ENCODE assay signal across 2 cellular contexts in the genomic region with DNA sequence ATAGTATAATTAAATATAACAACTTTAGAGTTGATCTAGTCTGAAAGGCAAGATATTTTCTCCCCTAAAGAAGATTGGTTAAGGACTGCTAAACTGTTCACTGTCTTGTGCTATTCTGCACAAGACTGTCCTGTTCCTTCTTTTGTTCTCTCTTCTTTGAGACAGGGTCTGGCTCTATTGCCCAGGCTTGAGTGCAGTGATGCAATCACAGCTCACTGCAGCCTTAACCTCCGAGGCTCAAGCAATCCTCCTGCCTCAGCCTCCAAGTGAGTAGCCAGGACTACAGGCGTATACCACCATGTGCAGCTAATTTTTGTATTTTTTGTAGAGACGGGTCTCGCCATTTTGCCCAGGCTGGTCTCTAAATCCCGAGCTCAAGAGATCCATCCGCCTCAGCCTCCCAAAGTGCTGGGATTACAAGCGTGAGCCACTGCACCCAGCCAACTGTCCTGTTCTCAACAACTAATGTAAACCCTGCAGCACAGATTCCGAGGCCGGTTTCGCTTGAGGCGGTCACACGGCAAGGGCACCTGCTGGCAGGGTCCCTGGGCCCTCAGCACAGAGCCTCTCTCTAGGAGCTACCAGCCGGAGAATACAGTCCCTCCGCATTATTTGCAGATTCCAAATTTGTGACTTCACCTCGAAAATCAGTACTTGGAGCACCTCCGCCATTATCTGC.
TF ChIP-seq lines count a peak whose summit lies in the region.

No MANE protein-coding gene starts in this region.

TF ChIP-seq in liver, 16 proteins besides CTCF, POLR2A, EP300 and RAD21:
- TF ChIP-seq NR2F2 (IDR thresholded peaks at IDR 0.05) (no peak), ATF3 (IDR thresholded peaks at IDR 0.05) (no peak), ZBTB33 (IDR thresholded peaks at IDR 0.05) (no peak), YY1 (IDR thresholded peaks at IDR 0.05) (no peak), FOXA1 (IDR thresholded peaks at IDR 0.05) (no peak), EGR1 (IDR thresholded peaks at IDR 0.05; ENCODE audit: low read depth in 2 of 2) (no peak), FOXA2 (IDR thresholded peaks at IDR 0.05) (no peak), GABPA (IDR thresholded peaks at IDR 0.05 in 1 of 2, conservative IDR thresholded peaks at IDR 0.05 in 1 of 2) (no peak), SP1 (IDR thresholded peaks at IDR 0.05) (no peak), RXRA (IDR thresholded peaks at IDR 0.05) (no peak), JUND (IDR thresholded peaks at IDR 0.05) (no peak), HNF4G (IDR thresholded peaks at IDR 0.05) (no peak), HNF4A (conservative IDR thresholded peaks at IDR 0.05) (no peak), TAF1 (conservative IDR thresholded peaks at IDR 0.05) (no peak)
- TF ChIP-seq, protein P1, sequence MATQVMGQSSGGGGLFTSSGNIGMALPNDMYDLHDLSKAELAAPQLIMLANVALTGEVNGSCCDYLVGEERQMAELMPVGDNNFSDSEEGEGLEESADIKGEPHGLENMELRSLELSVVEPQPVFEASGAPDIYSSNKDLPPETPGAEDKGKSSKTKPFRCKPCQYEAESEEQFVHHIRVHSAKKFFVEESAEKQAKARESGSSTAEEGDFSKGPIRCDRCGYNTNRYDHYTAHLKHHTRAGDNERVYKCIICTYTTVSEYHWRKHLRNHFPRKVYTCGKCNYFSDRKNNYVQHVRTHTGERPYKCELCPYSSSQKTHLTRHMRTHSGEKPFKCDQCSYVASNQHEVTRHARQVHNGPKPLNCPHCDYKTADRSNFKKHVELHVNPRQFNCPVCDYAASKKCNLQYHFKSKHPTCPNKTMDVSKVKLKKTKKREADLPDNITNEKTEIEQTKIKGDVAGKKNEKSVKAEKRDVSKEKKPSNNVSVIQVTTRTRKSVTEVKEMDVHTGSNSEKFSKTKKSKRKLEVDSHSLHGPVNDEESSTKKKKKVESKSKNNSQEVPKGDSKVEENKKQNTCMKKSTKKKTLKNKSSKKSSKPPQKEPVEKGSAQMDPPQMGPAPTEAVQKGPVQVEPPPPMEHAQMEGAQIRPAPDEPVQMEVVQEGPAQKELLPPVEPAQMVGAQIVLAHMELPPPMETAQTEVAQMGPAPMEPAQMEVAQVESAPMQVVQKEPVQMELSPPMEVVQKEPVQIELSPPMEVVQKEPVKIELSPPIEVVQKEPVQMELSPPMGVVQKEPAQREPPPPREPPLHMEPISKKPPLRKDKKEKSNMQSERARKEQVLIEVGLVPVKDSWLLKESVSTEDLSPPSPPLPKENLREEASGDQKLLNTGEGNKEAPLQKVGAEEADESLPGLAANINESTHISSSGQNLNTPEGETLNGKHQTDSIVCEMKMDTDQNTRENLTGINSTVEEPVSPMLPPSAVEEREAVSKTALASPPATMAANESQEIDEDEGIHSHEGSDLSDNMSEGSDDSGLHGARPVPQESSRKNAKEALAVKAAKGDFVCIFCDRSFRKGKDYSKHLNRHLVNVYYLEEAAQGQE (IDR thresholded peaks at IDR 0.05), result no peak
- TF ChIP-seq, protein P2, sequence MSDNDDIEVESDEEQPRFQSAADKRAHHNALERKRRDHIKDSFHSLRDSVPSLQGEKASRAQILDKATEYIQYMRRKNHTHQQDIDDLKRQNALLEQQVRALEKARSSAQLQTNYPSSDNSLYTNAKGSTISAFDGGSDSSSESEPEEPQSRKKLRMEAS (IDR thresholded peaks at IDR 0.05), result no peak

TF ChIP-seq in HepG2, 621 proteins besides CTCF, POLR2A, EP300 and RAD21:
- TF ChIP-seq ZBTB7A (CRISPR knock-in tag; IDR thresholded peaks at IDR 0.05) (no peak), PAXIP1 (CRISPR knock-in tag; conservative IDR thresholded peaks at IDR 0.05) (no peak), MAFG (CRISPR knock-in tag; IDR thresholded peaks at IDR 0.05) (no peak), ZNF354B (CRISPR knock-in tag; IDR thresholded peaks at IDR 0.05) (no peak), ELK4 (CRISPR knock-in tag; IDR thresholded peaks at IDR 0.05; ENCODE audit: borderline replicate concordance) (no peak), ZNF567 (CRISPR knock-in tag; IDR thresholded peaks at IDR 0.05; ENCODE audit: borderline replicate concordance) (no peak), ZNF850 (CRISPR knock-in tag; conservative IDR thresholded peaks at IDR 0.05) (no peak), CBX2 (IDR thresholded peaks at IDR 0.05; ENCODE audit: low read depth, low read length) (no peak), CBX2 (CRISPR knock-in tag; IDR thresholded peaks at IDR 0.05; ENCODE audit: low read depth) (no peak), NFRKB (IDR thresholded peaks at IDR 0.05) (no peak)
- TF ChIP-seq, protein P3, sequence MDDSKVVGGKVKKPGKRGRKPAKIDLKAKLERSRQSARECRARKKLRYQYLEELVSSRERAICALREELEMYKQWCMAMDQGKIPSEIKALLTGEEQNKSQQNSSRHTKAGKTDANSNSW (CRISPR knock-in tag; IDR thresholded peaks at IDR 0.05; ENCODE audit: borderline replicate concordance), result no peak
- TF ChIP-seq, protein P4, sequence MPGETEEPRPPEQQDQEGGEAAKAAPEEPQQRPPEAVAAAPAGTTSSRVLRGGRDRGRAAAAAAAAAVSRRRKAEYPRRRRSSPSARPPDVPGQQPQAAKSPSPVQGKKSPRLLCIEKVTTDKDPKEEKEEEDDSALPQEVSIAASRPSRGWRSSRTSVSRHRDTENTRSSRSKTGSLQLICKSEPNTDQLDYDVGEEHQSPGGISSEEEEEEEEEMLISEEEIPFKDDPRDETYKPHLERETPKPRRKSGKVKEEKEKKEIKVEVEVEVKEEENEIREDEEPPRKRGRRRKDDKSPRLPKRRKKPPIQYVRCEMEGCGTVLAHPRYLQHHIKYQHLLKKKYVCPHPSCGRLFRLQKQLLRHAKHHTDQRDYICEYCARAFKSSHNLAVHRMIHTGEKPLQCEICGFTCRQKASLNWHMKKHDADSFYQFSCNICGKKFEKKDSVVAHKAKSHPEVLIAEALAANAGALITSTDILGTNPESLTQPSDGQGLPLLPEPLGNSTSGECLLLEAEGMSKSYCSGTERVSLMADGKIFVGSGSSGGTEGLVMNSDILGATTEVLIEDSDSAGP (CRISPR knock-in tag; IDR thresholded peaks at IDR 0.05; ENCODE audit: borderline replicate concordance), result no peak
- TF ChIP-seq, protein P5, sequence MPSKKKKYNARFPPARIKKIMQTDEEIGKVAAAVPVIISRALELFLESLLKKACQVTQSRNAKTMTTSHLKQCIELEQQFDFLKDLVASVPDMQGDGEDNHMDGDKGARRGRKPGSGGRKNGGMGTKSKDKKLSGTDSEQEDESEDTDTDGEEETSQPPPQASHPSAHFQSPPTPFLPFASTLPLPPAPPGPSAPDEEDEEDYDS (CRISPR knock-in tag; IDR thresholded peaks at IDR 0.05), result no peak
TF ChIP-seq in HepG2: peak in this region for 0.
